In the genomic region with DNA sequence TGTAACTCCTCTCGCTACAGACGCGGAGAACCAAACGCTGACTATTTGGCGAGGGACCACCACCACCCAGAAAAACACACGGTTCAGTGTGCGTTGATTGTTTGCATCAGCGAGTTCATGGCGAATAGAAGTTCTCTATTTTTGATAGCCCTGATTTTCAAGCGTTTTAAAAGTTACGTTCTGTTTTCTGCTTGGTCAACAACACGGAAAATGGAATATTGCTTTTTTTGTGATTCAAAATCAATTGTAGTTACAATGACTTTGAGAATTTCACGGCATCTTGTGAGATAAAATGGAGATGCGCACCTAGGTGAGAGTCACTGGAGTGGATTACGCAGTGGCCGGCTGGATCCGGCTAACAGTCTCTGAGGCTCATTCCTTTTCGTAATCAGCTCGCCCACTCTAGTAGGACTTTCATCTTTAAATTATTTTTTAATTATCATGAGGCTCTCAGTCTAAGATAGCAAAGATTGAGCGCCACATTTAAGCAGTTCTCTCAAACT, we compare ENCODE assay signal across 1 cellular context.
TF ChIP-seq lines count a peak whose summit lies in the region.

No MANE protein-coding gene starts in this region.

TF ChIP-seq in SK-N-SH, 30 proteins besides CTCF, POLR2A, EP300 and RAD21 (continued from another document):
- TF ChIP-seq CHD2 (IDR thresholded peaks at IDR 0.05; ENCODE audit: low read length, partially characterized antibody) (no peak), FOSL2 (IDR thresholded peaks at IDR 0.05; ENCODE audit: borderline replicate concordance, low read depth) (no peak)
- TF ChIP-seq, protein P1, sequence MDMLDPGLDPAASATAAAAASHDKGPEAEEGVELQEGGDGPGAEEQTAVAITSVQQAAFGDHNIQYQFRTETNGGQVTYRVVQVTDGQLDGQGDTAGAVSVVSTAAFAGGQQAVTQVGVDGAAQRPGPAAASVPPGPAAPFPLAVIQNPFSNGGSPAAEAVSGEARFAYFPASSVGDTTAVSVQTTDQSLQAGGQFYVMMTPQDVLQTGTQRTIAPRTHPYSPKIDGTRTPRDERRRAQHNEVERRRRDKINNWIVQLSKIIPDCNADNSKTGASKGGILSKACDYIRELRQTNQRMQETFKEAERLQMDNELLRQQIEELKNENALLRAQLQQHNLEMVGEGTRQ (IDR thresholded peaks at IDR 0.05; ENCODE audit: borderline replicate concordance, low read depth, low read length): no peak
